In genomic region chr18:50280707-50281294, GRCh38 we compare ENCODE assay signal across 8 cellular contexts. TPM values are rescaled to one million over a fixed set of nuclear protein-coding genes. Genes with fewer than 3 reads are reported as not detected.
DNase-seq lines count a peak whose midpoint lies in the region; ATAC-seq, FAIRE-seq and TF ChIP-seq lines count a peak whose summit lies in the region.

No MANE protein-coding gene starts in this region.

- H3K4me1 Mint-ChIP-seq in activated naive CD4-positive, alpha-beta T cell treated with anti-CD3 and anti-CD28 coated beads, Interleukin-2, amount 10 ng/mL, durations not matched to agents 7 days and 5 days = peaks cover 59% of the 10 kb centered on the region
- peaks cover 21% of the 10 kb centered on the region for H3K4me1 Mint-ChIP-seq in type B pancreatic cell (ENCODE audit: unreplicated experiment)

- H3K4me1 ChIP-seq in body of pancreas (peaks cover 28% of the 10 kb centered on the region), lung (ENCODE audit: control insufficient read depth in 2 of 2, insufficient read depth in 2 of 2, low read length in 2 of 2) (peaks cover 5 to 12% of the 10 kb centered on the region in 2 donors)

- no peak for TF ChIP-seq POLR2A in body of pancreas (IDR thresholded peaks at IDR 0.05)

- H3K4me3 Mint-ChIP-seq in activated naive CD4-positive, alpha-beta T cell treated with anti-CD3 and anti-CD28 coated beads, Interleukin-2, amount 10 ng/mL, durations not matched to agents 7 days and 5 days = peak overlapping the region; percentile 98
- H3K4me3 Mint-ChIP-seq in type B pancreatic cell = peak overlapping the region; percentile 98

- peaks cover 66% of the 10 kb centered on the region for H3K36me3 Mint-ChIP-seq in activated naive CD4-positive, alpha-beta T cell treated with anti-CD3 and anti-CD28 coated beads, Interleukin-2, amount 10 ng/mL, durations not matched to agents 7 days and 5 days
- peaks cover 36% of the 10 kb centered on the region for H3K36me3 Mint-ChIP-seq in type B pancreatic cell

- DNase-seq in activated naive CD4-positive, alpha-beta T cell treated with anti-CD3 and anti-CD28 coated beads, Interleukin-2, amount 10 ng/mL, durations not matched to agents 7 days and 5 days = no peak
- no peak for DNase-seq in activated naive CD4-positive, alpha-beta T cell (lab: John Stamatoyannopoulos, UW)
- DNase-seq in body of pancreas (no peak), lung (ENCODE audit: low spot score) (no peak), type B pancreatic cell (ENCODE audit: extremely low spot score, unreplicated experiment) (no peak), D721Med (ENCODE audit: insufficient read length, low spot score) (no peak), activated gamma-delta T cell (lab: John Stamatoyannopoulos, UW) (no peak)

- H3K27me3 ChIP-seq in body of pancreas = no peaks in the 10 kb centered on the region
- no peaks in the 10 kb centered on the region for H3K27me3 ChIP-seq in lung (ENCODE audit: control insufficient read depth, insufficient read depth)

- FAIRE-seq in D721Med (lab: Jason Lieb, UNC) = no peak

- CTCF ChIA-PET in activated naive CD4-positive, alpha-beta T cell treated with anti-CD3 and anti-CD28 coated beads, Interleukin-2, amount 10 ng/mL, durations not matched to agents 7 days and 5 days (lab: Charles Lee) = interaction anchor here (2.0 to 3.8 kb wide), 3 partner anchors 10 to 76 kb away, joined by 9 to 21 read pairs (median 15); partner anchors contain the start of gene CFAP53

- peak overlapping the region; percentile 94 for H3K27ac Mint-ChIP-seq in activated naive CD4-positive, alpha-beta T cell treated with anti-CD3 and anti-CD28 coated beads, Interleukin-2, amount 10 ng/mL, durations not matched to agents 7 days and 5 days
- peak overlapping the region; percentile 95 for H3K27ac Mint-ChIP-seq in type B pancreatic cell

- H3K36me3 ChIP-seq in body of pancreas (replicated peaks in 1 of 2; ENCODE audit: insufficient read depth in 1 of 2, low read depth in 2 of 2) = peaks cover 18 to 25% of the 10 kb centered on the region in 2 donors
- H3K36me3 ChIP-seq in lung (ENCODE audit: control insufficient read depth in 2 of 2, insufficient read depth in 2 of 2, low read length in 2 of 2) = peaks cover 18 to 47% of the 10 kb centered on the region in 2 donors

- H3K9me3 Mint-ChIP-seq in activated naive CD4-positive, alpha-beta T cell treated with anti-CD3 and anti-CD28 coated beads, Interleukin-2, amount 10 ng/mL, durations not matched to agents 7 days and 5 days = no peaks in the 10 kb centered on the region
- no peaks in the 10 kb centered on the region for H3K9me3 Mint-ChIP-seq in type B pancreatic cell

- TF ChIP-seq CTCF in body of pancreas (IDR thresholded peaks at IDR 0.05) (no peak), lung (IDR thresholded peaks at IDR 0.05; ENCODE audit: control extremely low read depth, extremely low read depth) (no peak), type B pancreatic cell (conservative IDR thresholded peaks at IDR 0.05) (no peak), D721Med (IDR thresholded peaks at IDR 0.05; ENCODE audit: insufficient read depth, missing control alignments) (no peak)

- H3K27ac ChIP-seq in body of pancreas (peak overlapping the region; percentile 93 to 96 (median 94)), lung (ENCODE audit: low read depth in 1 of 2, low read length in 1 of 2) (peak overlapping the region; percentile 76 to 89)

- H3K9me3 ChIP-seq in body of pancreas = no peaks in the 10 kb centered on the region
- no peaks in the 10 kb centered on the region for H3K9me3 ChIP-seq in lung (ENCODE audit: control insufficient read depth in 2 of 2, insufficient read depth in 1 of 2, low read length in 1 of 2)

- H3K27me3 Mint-ChIP-seq in activated naive CD4-positive, alpha-beta T cell treated with anti-CD3 and anti-CD28 coated beads, Interleukin-2, amount 10 ng/mL, durations not matched to agents 7 days and 5 days = no peaks in the 10 kb centered on the region
- no peaks in the 10 kb centered on the region for H3K27me3 Mint-ChIP-seq in type B pancreatic cell

- H3K4me3 ChIP-seq in body of pancreas (peak overlapping the region; percentile 88 to 94), lung (peak overlapping the region; percentile 85)

- intact Hi-C loops in body of pancreas (cut with DNase I) = loop anchor here (10.0 kb wide), 1 partner anchor 74 kb away; no protein-coding TSS in a partner anchor

- 0 to 1% methylated on average over 16 of the region's 16 CpGs for WGBS in body of pancreas, 2 donors
- 2 to 3% methylated on average over 16 of the region's 16 CpGs for WGBS in lung, 2 donors

- no peak for ATAC-seq in body of pancreas
- ATAC-seq in lung (ENCODE audit: insufficient read depth, low FRiP score) = no peak
- no peak for ATAC-seq in HG02798 (IDR thresholded peaks at IDR 0.05; ENCODE audit: poor library complexity, unreplicated experiment)

RNA-seq across cellular contexts. Expression of gene MBD1, which starts 0.5 kb away (rescaled TPM):
- total RNA-seq in body of pancreas (10 to 100 TPM; 44.6 to 63.3 TPM), lung (10 to 100 TPM; 69.9 to 81.5 TPM), type B pancreatic cell (ENCODE audit: low replicate concordance) (66.3 and 81.9 TPM in 2 replicates)
- polyA plus RNA-seq in lung = 10 to 100 TPM; 24.0 to 48.3 TPM

RNA-seq across cellular contexts. Expression of gene CXXC1, which starts 6.7 kb away (rescaled TPM):
- 100 to 1,000 TPM in 1 of 2 donors, 10 to 100 TPM in 1; 80.7 to 109 TPM for total RNA-seq in body of pancreas
- total RNA-seq in lung = 10 to 100 TPM; 39.2 to 77.5 TPM
- 10 to 100 TPM; 66.5 to 74.4 TPM for polyA plus RNA-seq in lung
- 88.7 and 95.1 TPM in 2 replicates for total RNA-seq in type B pancreatic cell (ENCODE audit: low replicate concordance)

RNA-seq across cellular contexts. Expression of gene CFAP53, which starts 14.5 kb away (rescaled TPM):
- total RNA-seq in body of pancreas (1 to 10 TPM in 1 of 2 donors, under 1 TPM in 1; 0.78 to 1.3 TPM), lung (1 to 10 TPM; 5.3 to 7.1 TPM), type B pancreatic cell (ENCODE audit: low replicate concordance) (0.59 and 1.1 TPM in 2 replicates)
- 1 to 10 TPM; 5.0 to 5.8 TPM for polyA plus RNA-seq in lung
